In the genomic region with DNA sequence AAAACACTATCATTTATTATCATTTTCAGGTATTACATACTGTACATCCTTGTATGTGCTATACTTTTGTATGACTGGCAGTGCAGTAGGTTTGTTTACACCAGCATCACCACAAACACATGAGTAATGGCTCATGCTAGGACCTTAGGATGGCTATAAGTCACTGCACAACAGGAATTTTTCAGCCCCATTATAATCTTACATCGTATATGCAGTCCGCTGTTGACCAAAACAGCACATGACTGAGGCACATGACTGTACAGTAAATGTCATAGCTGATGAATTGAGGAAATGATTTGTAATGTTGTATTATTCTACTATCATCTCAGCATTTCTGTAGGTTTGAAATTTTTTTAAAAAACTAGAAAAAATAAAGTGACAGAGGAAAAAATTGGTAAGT, we compare ENCODE assay signal across 1 cellular context.
TF ChIP-seq lines count a peak whose summit lies in the region.

No MANE protein-coding gene starts in this region.

TF ChIP-seq in GM23338, 12 proteins besides CTCF, POLR2A, EP300 and RAD21 (continued from another document):
- TF ChIP-seq, protein P1, sequence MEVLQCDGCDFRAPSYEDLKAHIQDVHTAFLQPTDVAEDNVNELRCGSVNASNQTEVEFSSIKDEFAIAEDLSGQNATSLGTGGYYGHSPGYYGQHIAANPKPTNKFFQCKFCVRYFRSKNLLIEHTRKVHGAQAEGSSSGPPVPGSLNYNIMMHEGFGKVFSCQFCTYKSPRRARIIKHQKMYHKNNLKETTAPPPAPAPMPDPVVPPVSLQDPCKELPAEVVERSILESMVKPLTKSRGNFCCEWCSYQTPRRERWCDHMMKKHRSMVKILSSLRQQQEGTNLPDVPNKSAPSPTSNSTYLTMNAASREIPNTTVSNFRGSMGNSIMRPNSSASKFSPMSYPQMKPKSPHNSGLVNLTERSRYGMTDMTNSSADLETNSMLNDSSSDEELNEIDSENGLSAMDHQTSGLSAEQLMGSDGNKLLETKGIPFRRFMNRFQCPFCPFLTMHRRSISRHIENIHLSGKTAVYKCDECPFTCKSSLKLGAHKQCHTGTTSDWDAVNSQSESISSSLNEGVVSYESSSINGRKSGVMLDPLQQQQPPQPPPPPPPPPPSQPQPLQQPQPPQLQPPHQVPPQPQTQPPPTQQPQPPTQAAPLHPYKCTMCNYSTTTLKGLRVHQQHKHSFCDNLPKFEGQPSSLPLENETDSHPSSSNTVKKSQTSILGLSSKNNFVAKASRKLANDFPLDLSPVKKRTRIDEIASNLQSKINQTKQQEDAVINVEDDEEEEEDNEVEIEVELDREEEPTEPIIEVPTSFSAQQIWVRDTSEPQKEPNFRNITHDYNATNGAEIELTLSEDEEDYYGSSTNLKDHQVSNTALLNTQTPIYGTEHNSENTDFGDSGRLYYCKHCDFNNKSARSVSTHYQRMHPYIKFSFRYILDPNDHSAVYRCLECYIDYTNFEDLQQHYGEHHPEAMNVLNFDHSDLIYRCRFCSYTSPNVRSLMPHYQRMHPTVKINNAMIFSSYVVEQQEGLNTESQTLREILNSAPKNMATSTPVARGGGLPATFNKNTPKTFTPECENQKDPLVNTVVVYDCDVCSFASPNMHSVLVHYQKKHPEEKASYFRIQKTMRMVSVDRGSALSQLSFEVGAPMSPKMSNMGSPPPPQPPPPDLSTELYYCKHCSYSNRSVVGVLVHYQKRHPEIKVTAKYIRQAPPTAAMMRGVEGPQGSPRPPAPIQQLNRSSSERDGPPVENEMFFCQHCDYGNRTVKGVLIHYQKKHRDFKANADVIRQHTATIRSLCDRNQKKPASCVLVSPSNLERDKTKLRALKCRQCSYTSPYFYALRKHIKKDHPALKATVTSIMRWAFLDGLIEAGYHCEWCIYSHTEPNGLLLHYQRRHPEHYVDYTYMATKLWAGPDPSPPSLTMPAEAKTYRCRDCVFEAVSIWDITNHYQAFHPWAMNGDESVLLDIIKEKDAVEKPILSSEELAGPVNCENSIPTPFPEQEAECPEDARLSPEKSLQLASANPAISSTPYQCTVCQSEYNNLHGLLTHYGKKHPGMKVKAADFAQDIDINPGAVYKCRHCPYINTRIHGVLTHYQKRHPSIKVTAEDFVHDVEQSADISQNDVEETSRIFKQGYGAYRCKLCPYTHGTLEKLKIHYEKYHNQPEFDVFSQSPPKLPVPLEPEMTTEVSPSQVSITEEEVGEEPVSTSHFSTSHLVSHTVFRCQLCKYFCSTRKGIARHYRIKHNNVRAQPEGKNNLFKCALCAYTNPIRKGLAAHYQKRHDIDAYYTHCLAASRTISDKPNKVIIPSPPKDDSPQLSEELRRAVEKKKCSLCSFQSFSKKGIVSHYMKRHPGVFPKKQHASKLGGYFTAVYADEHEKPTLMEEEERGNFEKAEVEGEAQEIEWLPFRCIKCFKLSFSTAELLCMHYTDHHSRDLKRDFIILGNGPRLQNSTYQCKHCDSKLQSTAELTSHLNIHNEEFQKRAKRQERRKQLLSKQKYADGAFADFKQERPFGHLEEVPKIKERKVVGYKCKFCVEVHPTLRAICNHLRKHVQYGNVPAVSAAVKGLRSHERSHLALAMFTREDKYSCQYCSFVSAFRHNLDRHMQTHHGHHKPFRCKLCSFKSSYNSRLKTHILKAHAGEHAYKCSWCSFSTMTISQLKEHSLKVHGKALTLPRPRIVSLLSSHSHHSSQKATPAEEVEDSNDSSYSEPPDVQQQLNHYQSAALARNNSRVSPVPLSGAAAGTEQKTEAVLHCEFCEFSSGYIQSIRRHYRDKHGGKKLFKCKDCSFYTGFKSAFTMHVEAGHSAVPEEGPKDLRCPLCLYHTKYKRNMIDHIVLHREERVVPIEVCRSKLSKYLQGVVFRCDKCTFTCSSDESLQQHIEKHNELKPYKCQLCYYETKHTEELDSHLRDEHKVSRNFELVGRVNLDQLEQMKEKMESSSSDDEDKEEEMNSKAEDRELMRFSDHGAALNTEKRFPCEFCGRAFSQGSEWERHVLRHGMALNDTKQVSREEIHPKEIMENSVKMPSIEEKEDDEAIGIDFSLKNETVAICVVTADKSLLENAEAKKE (CRISPR knock-in tag; IDR thresholded peaks at IDR 0.05), result no peak
- no peak for TF ChIP-seq EZH2phosphoT487 (IDR thresholded peaks at IDR 0.05; ENCODE audit: unreplicated experiment)
- TF ChIP-seq EZH2 (IDR thresholded peaks at IDR 0.05; ENCODE audit: low read depth, unreplicated experiment), result no peak
- TF ChIP-seq JUNB (IDR thresholded peaks at IDR 0.05; ENCODE audit: unreplicated experiment), result no peak
- no peak for TF ChIP-seq ZNF331 (CRISPR knock-in tag; IDR thresholded peaks at IDR 0.05; ENCODE audit: low read depth)
- TF ChIP-seq, protein P2, sequence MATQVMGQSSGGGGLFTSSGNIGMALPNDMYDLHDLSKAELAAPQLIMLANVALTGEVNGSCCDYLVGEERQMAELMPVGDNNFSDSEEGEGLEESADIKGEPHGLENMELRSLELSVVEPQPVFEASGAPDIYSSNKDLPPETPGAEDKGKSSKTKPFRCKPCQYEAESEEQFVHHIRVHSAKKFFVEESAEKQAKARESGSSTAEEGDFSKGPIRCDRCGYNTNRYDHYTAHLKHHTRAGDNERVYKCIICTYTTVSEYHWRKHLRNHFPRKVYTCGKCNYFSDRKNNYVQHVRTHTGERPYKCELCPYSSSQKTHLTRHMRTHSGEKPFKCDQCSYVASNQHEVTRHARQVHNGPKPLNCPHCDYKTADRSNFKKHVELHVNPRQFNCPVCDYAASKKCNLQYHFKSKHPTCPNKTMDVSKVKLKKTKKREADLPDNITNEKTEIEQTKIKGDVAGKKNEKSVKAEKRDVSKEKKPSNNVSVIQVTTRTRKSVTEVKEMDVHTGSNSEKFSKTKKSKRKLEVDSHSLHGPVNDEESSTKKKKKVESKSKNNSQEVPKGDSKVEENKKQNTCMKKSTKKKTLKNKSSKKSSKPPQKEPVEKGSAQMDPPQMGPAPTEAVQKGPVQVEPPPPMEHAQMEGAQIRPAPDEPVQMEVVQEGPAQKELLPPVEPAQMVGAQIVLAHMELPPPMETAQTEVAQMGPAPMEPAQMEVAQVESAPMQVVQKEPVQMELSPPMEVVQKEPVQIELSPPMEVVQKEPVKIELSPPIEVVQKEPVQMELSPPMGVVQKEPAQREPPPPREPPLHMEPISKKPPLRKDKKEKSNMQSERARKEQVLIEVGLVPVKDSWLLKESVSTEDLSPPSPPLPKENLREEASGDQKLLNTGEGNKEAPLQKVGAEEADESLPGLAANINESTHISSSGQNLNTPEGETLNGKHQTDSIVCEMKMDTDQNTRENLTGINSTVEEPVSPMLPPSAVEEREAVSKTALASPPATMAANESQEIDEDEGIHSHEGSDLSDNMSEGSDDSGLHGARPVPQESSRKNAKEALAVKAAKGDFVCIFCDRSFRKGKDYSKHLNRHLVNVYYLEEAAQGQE (IDR thresholded peaks at IDR 0.05; ENCODE audit: unreplicated experiment), result no peak
- no peak for TF ChIP-seq ZNF114 (CRISPR knock-in tag; IDR thresholded peaks at IDR 0.05)
- no peak for TF ChIP-seq CREB1 (CRISPR knock-in tag; IDR thresholded peaks at IDR 0.05; ENCODE audit: low read depth)
- TF ChIP-seq NANOG (IDR thresholded peaks at IDR 0.05; ENCODE audit: borderline replicate concordance), result no peak
- TF ChIP-seq STAT1 (IDR thresholded peaks at IDR 0.05; ENCODE audit: unreplicated experiment), result no peak
- TF ChIP-seq, protein P3, sequence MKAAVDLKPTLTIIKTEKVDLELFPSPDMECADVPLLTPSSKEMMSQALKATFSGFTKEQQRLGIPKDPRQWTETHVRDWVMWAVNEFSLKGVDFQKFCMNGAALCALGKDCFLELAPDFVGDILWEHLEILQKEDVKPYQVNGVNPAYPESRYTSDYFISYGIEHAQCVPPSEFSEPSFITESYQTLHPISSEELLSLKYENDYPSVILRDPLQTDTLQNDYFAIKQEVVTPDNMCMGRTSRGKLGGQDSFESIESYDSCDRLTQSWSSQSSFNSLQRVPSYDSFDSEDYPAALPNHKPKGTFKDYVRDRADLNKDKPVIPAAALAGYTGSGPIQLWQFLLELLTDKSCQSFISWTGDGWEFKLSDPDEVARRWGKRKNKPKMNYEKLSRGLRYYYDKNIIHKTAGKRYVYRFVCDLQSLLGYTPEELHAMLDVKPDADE (IDR thresholded peaks at IDR 0.05), result no peak
